In genomic region chr1:26781206-26781825, GRCh38 we compare ENCODE assay signal across 1 cellular context.
TF ChIP-seq lines count a peak whose summit lies in the region.

No MANE protein-coding gene starts in this region.

TF ChIP-seq in endothelial cell of umbilical vein, 7 proteins besides CTCF, POLR2A, EP300 and RAD21:
- TF ChIP-seq MYC (IDR thresholded peaks at IDR 0.05; ENCODE audit: low read depth, low read length) (no peak), FOS (IDR thresholded peaks at IDR 0.05; ENCODE audit: borderline replicate concordance, insufficient read depth, low read length) (no peak), GATA2 (IDR thresholded peaks at IDR 0.05; ENCODE audit: insufficient read depth, insufficient read length, low read depth, low read length) (no peak), EZH2 (IDR thresholded peaks at IDR 0.05; ENCODE audit: borderline replicate concordance, low read depth, low read length, severe bottlenecking) (no peak), POLR2AphosphoS5 (IDR thresholded peaks at IDR 0.05; ENCODE audit: insufficient read depth, low read depth, low read length) (no peak), JUN (IDR thresholded peaks at IDR 0.05; ENCODE audit: borderline replicate concordance, insufficient read depth, insufficient read length, low read depth) (no peak)
- TF ChIP-seq, protein P1, sequence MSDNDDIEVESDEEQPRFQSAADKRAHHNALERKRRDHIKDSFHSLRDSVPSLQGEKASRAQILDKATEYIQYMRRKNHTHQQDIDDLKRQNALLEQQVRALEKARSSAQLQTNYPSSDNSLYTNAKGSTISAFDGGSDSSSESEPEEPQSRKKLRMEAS (IDR thresholded peaks at IDR 0.05; ENCODE audit: insufficient read depth, insufficient read length): no peak
TF ChIP-seq in endothelial cell of umbilical vein: peak in this region for 0.
